Comparison of ENCODE assay signal across 8 cellular contexts in genomic region chr12:118371354-118372282, GRCh38. TPM values are rescaled to one million over a fixed set of nuclear protein-coding genes. Genes with fewer than 3 reads are reported as not detected.
DNase-seq lines count a peak whose midpoint lies in the region; ATAC-seq and TF ChIP-seq lines count a peak whose summit lies in the region.

No MANE protein-coding gene starts in this region.

- peak overlapping the region; percentile 95 for H3K4me2 ChIP-seq in BLaER1

- H3K9me3 ChIP-seq in BLaER1 (no peaks in the 10 kb centered on the region), cardiac muscle cell (ENCODE audit: low read depth) (no peaks in the 10 kb centered on the region)

- H3K9ac ChIP-seq in BLaER1, result peak overlapping the region; percentile 78

- H3K27me3 ChIP-seq in BLaER1, result peaks cover 30% of the 10 kb centered on the region
- H3K27me3 ChIP-seq in cardiac muscle cell, result no peaks in the 10 kb centered on the region

- peaks cover 28% of the 10 kb centered on the region for H3K4me1 ChIP-seq in BLaER1
- H3K4me1 ChIP-seq in cardiac muscle cell (ENCODE audit: low read depth), result peaks cover 8% of the 10 kb centered on the region

- H3K36me3 ChIP-seq in BLaER1 (no peaks in the 10 kb centered on the region), cardiac muscle cell (no peaks in the 10 kb centered on the region)

- peak; percentile 15 for DNase-seq in HuH-7.5 (ENCODE audit: low spot score)
- peak; percentile 15 for DNase-seq in activated gamma-delta T cell (lab: John Stamatoyannopoulos, UW)
- peak in 1 of 2 donors; percentile 41 for DNase-seq in cardiac muscle cell (ENCODE audit: low read depth in 1 of 2, low spot score in 1 of 2)
- peak; percentile 67 for DNase-seq in retina
- DNase-seq in NCI-H1436 treated with DMSO at 0.1 percent for 48 hours (lab: John Stamatoyannopoulos, UW), result no peak
- no peak for DNase-seq in NCI-H1092 (lab: John Stamatoyannopoulos, UW)

- H3K4me3 ChIP-seq in BLaER1, result peak overlapping the region; percentile 91
- H3K4me3 ChIP-seq in cardiac muscle cell, result peak overlapping the region; percentile 54

- ATAC-seq in HG02970 (IDR thresholded peaks at IDR 0.05; ENCODE audit: low FRiP score, unreplicated experiment), result no peak

- peaks cover 31% of the 10 kb centered on the region for H4K20me1 ChIP-seq in BLaER1

- no peak for TF ChIP-seq CTCF in cardiac muscle cell (IDR thresholded peaks at IDR 0.05; ENCODE audit: low read depth, low read length)

- no peak overlapping the region for H3K27ac ChIP-seq in BLaER1
- H3K27ac ChIP-seq in cardiac muscle cell, result no peak overlapping the region

RNA-seq across cellular contexts. Expression of gene TAOK3, which starts 1.1 kb away (rescaled TPM):
- total RNA-seq in cardiac muscle cell, result 8.3 and 13.9 TPM in 2 replicates
- 10.5 and 25.3 TPM in 2 replicates for polyA plus RNA-seq in cardiac muscle cell

RNA-seq across cellular contexts. Expression of gene SUDS3, which starts 4.7 kb away (rescaled TPM):
- 44.7 and 50.9 TPM in 2 replicates for total RNA-seq in cardiac muscle cell
- 30.4 and 33.8 TPM in 2 replicates for polyA plus RNA-seq in cardiac muscle cell

Comparison
In these comparisons a context has a peak if more than half of its experiments do, and no peak if none do; other contexts are left out.
1. DNase-seq: peak in HuH-7.5 (single experiment), activated gamma-delta T cell (single experiment) and retina (single experiment); none in NCI-H1436 treated with DMSO at 0.1 percent for 48 hours (single experiment) and NCI-H1092 (single experiment).